ENCODE assay signal across 1 cellular context in the genomic region with DNA sequence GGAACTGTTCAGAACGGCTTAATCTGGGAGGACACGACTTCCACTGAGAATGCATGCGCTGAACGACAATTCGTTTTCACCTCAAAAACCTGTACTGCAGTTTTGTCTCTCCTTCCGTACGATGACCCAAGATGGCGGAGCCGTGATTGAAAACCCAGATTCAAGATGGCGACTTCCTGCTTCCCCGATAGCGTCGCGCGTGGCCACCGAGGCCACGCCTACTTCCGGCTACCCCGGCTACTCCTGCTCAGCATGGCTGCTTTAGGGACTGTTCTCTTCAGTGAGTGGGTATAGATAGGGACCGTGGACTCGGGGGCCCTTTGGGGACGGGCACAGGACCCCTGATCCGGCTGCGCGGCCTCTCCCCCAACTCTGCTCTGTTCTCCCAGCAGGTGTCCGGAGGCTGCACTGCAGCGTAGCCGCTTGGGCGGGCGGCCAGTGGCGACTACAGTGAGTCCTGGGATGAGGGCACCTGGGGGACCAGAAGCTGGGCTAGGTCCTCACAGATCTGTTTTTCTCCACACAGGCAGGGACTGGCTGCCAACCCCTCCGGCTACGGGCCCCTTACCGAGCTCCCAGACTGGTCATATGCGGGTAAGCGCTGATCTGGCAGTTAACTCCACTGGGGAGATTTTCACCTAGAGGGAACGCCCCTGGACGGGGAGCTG.
TF ChIP-seq lines count a peak whose summit lies in the region.

A gene (plus strand): TSS at position 227 of the 668 bp plus-strand sequence. CDS start 26 bp downstream, at position 253.

TF ChIP-seq in K562, 482 proteins besides CTCF, POLR2A, EP300 and RAD21 (continued from another document):
- TF ChIP-seq, protein P1, sequence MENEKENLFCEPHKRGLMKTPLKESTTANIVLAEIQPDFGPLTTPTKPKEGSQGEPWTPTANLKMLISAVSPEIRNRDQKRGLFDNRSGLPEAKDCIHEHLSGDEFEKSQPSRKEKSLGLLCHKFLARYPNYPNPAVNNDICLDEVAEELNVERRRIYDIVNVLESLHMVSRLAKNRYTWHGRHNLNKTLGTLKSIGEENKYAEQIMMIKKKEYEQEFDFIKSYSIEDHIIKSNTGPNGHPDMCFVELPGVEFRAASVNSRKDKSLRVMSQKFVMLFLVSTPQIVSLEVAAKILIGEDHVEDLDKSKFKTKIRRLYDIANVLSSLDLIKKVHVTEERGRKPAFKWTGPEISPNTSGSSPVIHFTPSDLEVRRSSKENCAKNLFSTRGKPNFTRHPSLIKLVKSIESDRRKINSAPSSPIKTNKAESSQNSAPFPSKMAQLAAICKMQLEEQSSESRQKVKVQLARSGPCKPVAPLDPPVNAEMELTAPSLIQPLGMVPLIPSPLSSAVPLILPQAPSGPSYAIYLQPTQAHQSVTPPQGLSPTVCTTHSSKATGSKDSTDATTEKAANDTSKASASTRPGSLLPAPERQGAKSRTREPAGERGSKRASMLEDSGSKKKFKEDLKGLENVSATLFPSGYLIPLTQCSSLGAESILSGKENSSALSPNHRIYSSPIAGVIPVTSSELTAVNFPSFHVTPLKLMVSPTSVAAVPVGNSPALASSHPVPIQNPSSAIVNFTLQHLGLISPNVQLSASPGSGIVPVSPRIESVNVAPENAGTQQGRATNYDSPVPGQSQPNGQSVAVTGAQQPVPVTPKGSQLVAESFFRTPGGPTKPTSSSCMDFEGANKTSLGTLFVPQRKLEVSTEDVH (IDR thresholded peaks at IDR 0.05; ENCODE audit: low read depth, partially characterized antibody) = peak; percentile 51
- TF ChIP-seq, protein P2, sequence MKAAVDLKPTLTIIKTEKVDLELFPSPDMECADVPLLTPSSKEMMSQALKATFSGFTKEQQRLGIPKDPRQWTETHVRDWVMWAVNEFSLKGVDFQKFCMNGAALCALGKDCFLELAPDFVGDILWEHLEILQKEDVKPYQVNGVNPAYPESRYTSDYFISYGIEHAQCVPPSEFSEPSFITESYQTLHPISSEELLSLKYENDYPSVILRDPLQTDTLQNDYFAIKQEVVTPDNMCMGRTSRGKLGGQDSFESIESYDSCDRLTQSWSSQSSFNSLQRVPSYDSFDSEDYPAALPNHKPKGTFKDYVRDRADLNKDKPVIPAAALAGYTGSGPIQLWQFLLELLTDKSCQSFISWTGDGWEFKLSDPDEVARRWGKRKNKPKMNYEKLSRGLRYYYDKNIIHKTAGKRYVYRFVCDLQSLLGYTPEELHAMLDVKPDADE (conservative IDR thresholded peaks at IDR 0.05; ENCODE audit: control insufficient read depth, low read depth, low read length) = peak; percentile 72; the same call in 1 of the 2 replicates
- TF ChIP-seq, protein P3, sequence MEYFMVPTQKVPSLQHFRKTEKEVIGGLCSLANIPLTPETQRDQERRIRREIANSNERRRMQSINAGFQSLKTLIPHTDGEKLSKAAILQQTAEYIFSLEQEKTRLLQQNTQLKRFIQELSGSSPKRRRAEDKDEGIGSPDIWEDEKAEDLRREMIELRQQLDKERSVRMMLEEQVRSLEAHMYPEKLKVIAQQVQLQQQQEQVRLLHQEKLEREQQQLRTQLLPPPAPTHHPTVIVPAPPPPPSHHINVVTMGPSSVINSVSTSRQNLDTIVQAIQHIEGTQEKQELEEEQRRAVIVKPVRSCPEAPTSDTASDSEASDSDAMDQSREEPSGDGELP (CRISPR knock-in tag; IDR thresholded peaks at IDR 0.05; ENCODE audit: borderline replicate concordance) = 0 out of 2 replicates have a peak, but pooled peaks have one; percentile 37
- peak; percentile 83 for TF ChIP-seq ELF2 (CRISPR knock-in tag; IDR thresholded peaks at IDR 0.05)
- TF ChIP-seq, protein P4, sequence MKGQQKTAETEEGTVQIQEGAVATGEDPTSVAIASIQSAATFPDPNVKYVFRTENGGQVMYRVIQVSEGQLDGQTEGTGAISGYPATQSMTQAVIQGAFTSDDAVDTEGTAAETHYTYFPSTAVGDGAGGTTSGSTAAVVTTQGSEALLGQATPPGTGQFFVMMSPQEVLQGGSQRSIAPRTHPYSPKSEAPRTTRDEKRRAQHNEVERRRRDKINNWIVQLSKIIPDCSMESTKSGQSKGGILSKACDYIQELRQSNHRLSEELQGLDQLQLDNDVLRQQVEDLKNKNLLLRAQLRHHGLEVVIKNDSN (CRISPR knock-in tag; IDR thresholded peaks at IDR 0.05) = no peak
- peak; percentile 76 for TF ChIP-seq C11orf30 (IDR thresholded peaks at IDR 0.05; ENCODE audit: low read depth)
- peak; percentile 92 for TF ChIP-seq TAF1 (IDR thresholded peaks at IDR 0.05; ENCODE audit: control insufficient read depth, extremely low read depth, insufficient read depth, low read length, severe bottlenecking)
- TF ChIP-seq SRSF9 (IDR thresholded peaks at IDR 0.05; ENCODE audit: borderline replicate concordance, low read depth, low read length) = no peak
- TF ChIP-seq DNMT1 (IDR thresholded peaks at IDR 0.05) = no peak
- TF ChIP-seq, protein P5, sequence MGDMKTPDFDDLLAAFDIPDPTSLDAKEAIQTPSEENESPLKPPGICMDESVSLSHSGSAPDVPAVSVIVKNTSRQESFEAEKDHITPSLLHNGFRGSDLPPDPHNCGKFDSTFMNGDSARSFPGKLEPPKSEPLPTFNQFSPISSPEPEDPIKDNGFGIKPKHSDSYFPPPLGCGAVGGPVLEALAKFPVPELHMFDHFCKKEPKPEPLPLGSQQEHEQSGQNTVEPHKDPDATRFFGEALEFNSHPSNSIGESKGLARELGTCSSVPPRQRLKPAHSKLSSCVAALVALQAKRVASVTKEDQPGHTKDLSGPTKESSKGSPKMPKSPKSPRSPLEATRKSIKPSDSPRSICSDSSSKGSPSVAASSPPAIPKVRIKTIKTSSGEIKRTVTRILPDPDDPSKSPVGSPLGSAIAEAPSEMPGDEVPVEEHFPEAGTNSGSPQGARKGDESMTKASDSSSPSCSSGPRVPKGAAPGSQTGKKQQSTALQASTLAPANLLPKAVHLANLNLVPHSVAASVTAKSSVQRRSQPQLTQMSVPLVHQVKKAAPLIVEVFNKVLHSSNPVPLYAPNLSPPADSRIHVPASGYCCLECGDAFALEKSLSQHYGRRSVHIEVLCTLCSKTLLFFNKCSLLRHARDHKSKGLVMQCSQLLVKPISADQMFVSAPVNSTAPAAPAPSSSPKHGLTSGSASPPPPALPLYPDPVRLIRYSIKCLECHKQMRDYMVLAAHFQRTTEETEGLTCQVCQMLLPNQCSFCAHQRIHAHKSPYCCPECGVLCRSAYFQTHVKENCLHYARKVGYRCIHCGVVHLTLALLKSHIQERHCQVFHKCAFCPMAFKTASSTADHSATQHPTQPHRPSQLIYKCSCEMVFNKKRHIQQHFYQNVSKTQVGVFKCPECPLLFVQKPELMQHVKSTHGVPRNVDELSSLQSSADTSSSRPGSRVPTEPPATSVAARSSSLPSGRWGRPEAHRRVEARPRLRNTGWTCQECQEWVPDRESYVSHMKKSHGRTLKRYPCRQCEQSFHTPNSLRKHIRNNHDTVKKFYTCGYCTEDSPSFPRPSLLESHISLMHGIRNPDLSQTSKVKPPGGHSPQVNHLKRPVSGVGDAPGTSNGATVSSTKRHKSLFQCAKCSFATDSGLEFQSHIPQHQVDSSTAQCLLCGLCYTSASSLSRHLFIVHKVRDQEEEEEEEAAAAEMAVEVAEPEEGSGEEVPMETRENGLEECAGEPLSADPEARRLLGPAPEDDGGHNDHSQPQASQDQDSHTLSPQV (IDR thresholded peaks at IDR 0.05) = peak; percentile 78
- TF ChIP-seq MEF2D (tag; conservative IDR thresholded peaks at IDR 0.05; ENCODE audit: low read depth) = 0 out of 2 replicates have a peak, but pooled peaks have one; percentile 41
- peak; percentile 73 for TF ChIP-seq POLR2H (tag; IDR thresholded peaks at IDR 0.05; ENCODE audit: low read depth)
